In the genomic region with DNA sequence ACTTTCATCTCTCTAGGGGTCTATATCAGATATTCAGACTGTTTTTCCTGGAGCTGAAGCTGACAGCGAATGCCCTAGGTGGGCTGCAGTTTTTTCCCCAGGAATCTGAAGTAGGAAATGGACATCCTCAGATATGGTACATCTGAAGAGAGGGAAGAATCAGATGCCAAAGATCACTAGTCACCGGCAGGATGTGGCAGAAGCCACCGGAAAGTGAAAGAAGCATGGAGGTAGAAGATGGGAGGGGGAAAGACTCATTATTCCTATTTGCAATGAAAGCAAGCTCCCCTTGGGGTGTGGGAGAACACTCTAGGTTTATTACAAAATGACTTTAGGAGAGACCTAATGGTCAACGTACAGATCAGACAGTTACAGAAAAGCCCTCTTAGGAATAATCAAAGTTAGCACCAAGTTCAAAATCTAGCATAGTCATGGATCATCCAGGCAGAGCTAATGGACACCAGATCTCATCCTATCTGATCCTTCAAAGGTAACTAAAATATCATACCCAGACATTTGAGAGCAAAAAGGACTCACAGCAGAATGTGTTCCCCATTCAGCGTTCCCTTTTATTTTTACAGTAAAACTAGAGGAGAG, we compare ENCODE assay signal across 28 cellular contexts.
DNase-seq lines count a peak whose midpoint lies in the region; ATAC-seq, FAIRE-seq and TF ChIP-seq lines count a peak whose summit lies in the region.
"Had no signal": no experiment of that assay in that cellular context is flagged by ENCODE, and none has a peak within 500 bp of the region (broad histone marks: within the 10 kb centered on the region; RNA-seq: fewer than 3 reads in every experiment).

No MANE protein-coding gene starts in this region.

- no peaks in the 10 kb centered on the region for H3K4me1 ChIP-seq in adrenal gland (replicated peaks in 1 of 2)
- no peaks in the 10 kb centered on the region for H3K4me1 ChIP-seq in Peyer's patch
- H3K4me1 ChIP-seq: body of pancreas, thyroid gland had no signal

- TF ChIP-seq POLR2A in H54 (IDR thresholded peaks at IDR 0.05; ENCODE audit: low read depth, low read length) (no peak), adrenal gland (IDR thresholded peaks at IDR 0.05) (no peak), Peyer's patch (IDR thresholded peaks at IDR 0.05) (no peak)

- DNase-seq in ACHN (peak; percentile 46), H54 (ENCODE audit: insufficient read length, low spot score) (no peak), RCC 7860 (ENCODE audit: low spot score) (peak; percentile 49), glomerular visceral epithelial cell (ENCODE audit: extremely low spot score) (peak; percentile 66), adrenal gland (no peak), Peyer's patch (no peak)
- DNase-seq: activated CD4-positive, alpha-beta T cell treated with anti-CD3 and anti-CD28 coated beads, Interleukin-2, amount 50 U/mL, for 1 hour; activated naive CD8-positive, alpha-beta T cell treated with anti-CD3 and anti-CD28 coated beads, Interleukin-2, amount 50 U/mL, for 24 hours; activated T-cell treated with anti-CD3 and anti-CD28 coated beads, Interleukin-2, amount 50 U/mL, for 48 hours; body of pancreas; Calu3; cerebellar nuclear complex; DMS79 treated with DMSO at 0.1 percent for 48 hours; head of caudate nucleus; NCI-H1105; NCI-H1930; ovary; retina; small intestine; thyroid gland; WERI-Rb-1 had no signal

- intact Hi-C loops in adrenal gland (cut with DNase I), result no loop called here

- H3K9me3 ChIP-seq in adrenal gland (replicated peaks in 1 of 3) (no peaks in the 10 kb centered on the region), Peyer's patch (no peaks in the 10 kb centered on the region)
- H3K9me3 ChIP-seq: body of pancreas, ovary, thyroid gland had no signal

- TF ChIP-seq CTCF in adrenal gland (IDR thresholded peaks at IDR 0.05), result no peak
- TF ChIP-seq CTCF in Peyer's patch (IDR thresholded peaks at IDR 0.05), result no peak

- FAIRE-seq in H54 (lab: Jason Lieb, UNC), result peak; percentile 23
- no peak for FAIRE-seq in RCC 7860 (lab: Jason Lieb, UNC)
- FAIRE-seq: GM12878, small intestine had no signal

- in situ Hi-C loops in ACHN (cut with HindIII; ENCODE audit: low pct_ligation_motif_present, low pct_unique_long_range_greater_than_20kb, low sequenced_read_pairs), result no loop called here

- ATAC-seq in GM21515 (IDR thresholded peaks at IDR 0.05; ENCODE audit: unreplicated experiment) (no peak), HG03097 (IDR thresholded peaks at IDR 0.05; ENCODE audit: low FRiP score, unreplicated experiment) (no peak)
- ATAC-seq: activated naive CD8-positive, alpha-beta T cell treated with anti-CD3 and anti-CD28 coated beads, Interleukin-2, amount 50 U/mL, for 24 hours; body of pancreas; GM12878 had no signal

- no peaks in the 10 kb centered on the region for H3K36me3 ChIP-seq in adrenal gland (replicated peaks in 1 of 2)
- H3K36me3 ChIP-seq in Peyer's patch, result no peaks in the 10 kb centered on the region
- H3K36me3 ChIP-seq: ovary, thyroid gland, WERI-Rb-1 had no signal

- H3K27ac ChIP-seq in adrenal gland (no peak overlapping the region), Peyer's patch (no peak overlapping the region)
- H3K27ac ChIP-seq: body of pancreas, C4-2B, epithelial cell of prostate, ovary, SK-N-MC, thyroid gland, WERI-Rb-1 had no signal

- 79 to 82% (median 80%) methylated on average over 5 of the region's 5 CpGs for WGBS in adrenal gland, 4 donors

- no peak overlapping the region for H3K4me3 ChIP-seq in adrenal gland
- no peak overlapping the region for H3K4me3 ChIP-seq in Peyer's patch
- H3K4me3 ChIP-seq: body of pancreas, GM12878, lung, ovary, SK-N-MC, thyroid gland had no signal

- H3K27me3 ChIP-seq in adrenal gland, result no peaks in the 10 kb centered on the region
- no peaks in the 10 kb centered on the region for H3K27me3 ChIP-seq in Peyer's patch
- H3K27me3 ChIP-seq: body of pancreas, ovary, thyroid gland had no signal

Comparison
In these comparisons a context has a peak if more than half of its experiments do, and no peak if none do; other contexts are left out.
1. DNase-seq: peak in ACHN (single experiment), RCC 7860 (single experiment) and glomerular visceral epithelial cell (single experiment); none in H54 (single experiment), adrenal gland (0 of 7) and Peyer's patch (0 of 3).